Comparison of ENCODE assay signal across 14 cellular contexts in the genomic region with DNA sequence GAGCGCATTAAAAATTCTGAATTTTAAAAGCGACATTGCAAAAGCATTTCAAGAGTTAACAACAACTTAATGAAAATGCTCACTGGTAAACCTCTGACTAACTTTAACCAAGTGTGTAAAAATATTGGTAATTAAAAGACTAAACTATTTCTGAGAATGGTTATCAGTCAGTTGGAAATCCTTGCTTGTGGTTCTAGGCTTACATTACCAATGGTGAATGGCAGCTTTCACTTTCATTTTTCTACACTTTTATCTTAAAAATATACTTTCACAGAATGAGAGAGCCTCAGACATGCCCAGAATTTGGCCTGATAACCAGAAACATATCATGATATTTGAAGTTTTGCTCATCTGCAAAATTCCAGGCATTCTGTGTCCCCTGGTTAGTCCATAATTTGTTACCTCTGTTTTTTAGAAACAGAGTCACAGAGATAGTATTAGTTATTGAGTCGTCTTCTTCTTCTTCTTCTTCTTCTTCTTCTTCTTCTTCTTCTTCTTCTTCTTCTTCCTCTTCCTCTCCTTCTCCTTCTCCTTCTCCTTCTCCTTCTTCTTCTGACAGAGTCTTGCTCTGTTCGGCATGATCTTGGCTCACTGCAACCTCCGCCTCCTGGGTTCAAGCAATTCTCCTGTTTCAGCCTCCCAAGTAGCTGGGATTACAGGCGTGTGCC. TPM values are rescaled to one million over a fixed set of nuclear protein-coding genes. Genes with fewer than 3 reads are reported as not detected.
DNase-seq lines count a peak whose midpoint lies in the region; ATAC-seq, FAIRE-seq and TF ChIP-seq lines count a peak whose summit lies in the region.
"Had no signal": no experiment of that assay in that cellular context is flagged by ENCODE, and none has a peak within 500 bp of the region (broad histone marks: within the 10 kb centered on the region; RNA-seq: fewer than 3 reads in every experiment).

No MANE protein-coding gene starts in this region.

- H3K27ac Mint-ChIP-seq in activated CD8-positive, alpha-beta memory T cell treated with anti-CD3 and anti-CD28 coated beads, Interleukin-2, amount 10 ng/mL, durations not matched to agents 7 days and 5 days = peak overlapping the region; percentile 82
- H3K27ac Mint-ChIP-seq in stimulated activated memory B cell treated with anti-CD40 and anti-IgM and Interleukin-4, amounts not matched to agents 10 μg/mL and 1 μg/mL and 100 μg/mL, for 72 hours = peak overlapping the region; percentile 88
- H3K27ac Mint-ChIP-seq: GM23338, nephron had no signal

- WGBS in K562 (ENCODE audit: insufficient coverage, low coverage, missing lambda C conversion rate) = 56% methylated on average over 3 of the region's 6 CpGs

- H3K4me1 Mint-ChIP-seq in activated CD8-positive, alpha-beta memory T cell treated with anti-CD3 and anti-CD28 coated beads, Interleukin-2, amount 10 ng/mL, durations not matched to agents 7 days and 5 days = peaks cover 37% of the 10 kb centered on the region
- H3K4me1 Mint-ChIP-seq in stimulated activated memory B cell treated with anti-CD40 and anti-IgM and Interleukin-4, amounts not matched to agents 10 μg/mL and 1 μg/mL and 100 μg/mL, for 72 hours = peaks cover 45% of the 10 kb centered on the region

- no peaks in the 10 kb centered on the region for H3K9me1 ChIP-seq in K562 (ENCODE audit: control insufficient read depth, insufficient read depth, low read length)

- in situ Hi-C loops in K562 (cut with MboI) = no loop called here

- DNase-seq in activated CD8-positive, alpha-beta memory T cell treated with anti-CD3 and anti-CD28 coated beads, Interleukin-2, amount 10 ng/mL, durations not matched to agents 7 days and 5 days = no peak
- no peak for DNase-seq in activated CD8-positive, alpha-beta memory T cell treated with anti-CD3 and anti-CD28 coated beads, Interleukin-2, amount 50 U/mL, for 4 hours
- peak; percentile 17 for DNase-seq in M059J (ENCODE audit: low read depth)
- no peak for DNase-seq in K562 (ENCODE audit: extremely low read depth in 1 of 4, low spot score in 3 of 4)
- no peak for DNase-seq in ascending aorta (ENCODE audit: low spot score in 2 of 2)
- no peak for DNase-seq in NCI-H774 (lab: John Stamatoyannopoulos, UW)
- DNase-seq in HuH-7 (ENCODE audit: low spot score) = no peak
- DNase-seq: EL, NCI-H2029, T1000, transverse colon had no signal

- no peak for TF ChIP-seq EP300 in K562 (IDR thresholded peaks at IDR 0.05; ENCODE audit: low read length)

- BruUV-seq in K562 (replicated peaks; lab: Mats Ljungman, UMichigan) = no TSS peak

- peak overlapping the region; percentile 34; the same call in 1 of the 2 replicates for H2AFZ ChIP-seq in K562 (ENCODE audit: low read depth, low read length)
- H2AFZ ChIP-seq: GM23338 had no signal

- peak; percentile 48 for FAIRE-seq in K562 (lab: Jason Lieb, UNC)

- H3K9me3 ChIP-seq in K562 (replicated peaks; ENCODE audit: control insufficient read depth, insufficient read depth, low read depth, low read length) = no peaks in the 10 kb centered on the region
- no peaks in the 10 kb centered on the region for H3K9me3 ChIP-seq in ascending aorta
- H3K9me3 ChIP-seq: transverse colon had no signal

- intact Hi-C loops in K562 (cut with micrococcal nuclease) = loop anchor here (2.0 kb wide), 2 partner anchors 511 to 547 kb away; no protein-coding TSS in a partner anchor
- intact Hi-C loops in ascending aorta (cut with DNase I) = loop anchor here (10.0 kb wide), 3 partner anchors 123 to 393 kb away; a partner anchor contains a TSS

- CTCF ChIA-PET in activated CD8-positive, alpha-beta memory T cell treated with anti-CD3 and anti-CD28 coated beads, Interleukin-2, amount 10 ng/mL, durations not matched to agents 7 days and 5 days (lab: Charles Lee) = interaction anchor here (0.6 to 1.8 kb wide), 4 partner anchors 40 to 547 kb away, joined by 3 to 5 read pairs (median 3); no protein-coding TSS in a partner anchor
- CTCF ChIA-PET in K562 (lab: Yijun Ruan, JAX; ENCODE audit: low intra/inter-chr PET ratio) = interaction anchor here (2.4 kb wide), 1 partner anchor 156 kb away, joined by 17 read pairs; no protein-coding TSS in a partner anchor

- H3K27ac ChIP-seq in K562 (ENCODE audit: extremely low read depth, low read depth, low read length) (no peak overlapping the region), ascending aorta (no peak overlapping the region)
- H3K27ac ChIP-seq: transverse colon had no signal

- peaks cover 4% of the 10 kb centered on the region for H3K27me3 Mint-ChIP-seq in activated CD8-positive, alpha-beta memory T cell treated with anti-CD3 and anti-CD28 coated beads, Interleukin-2, amount 10 ng/mL, durations not matched to agents 7 days and 5 days
- H3K27me3 Mint-ChIP-seq in stimulated activated memory B cell treated with anti-CD40 and anti-IgM and Interleukin-4, amounts not matched to agents 10 μg/mL and 1 μg/mL and 100 μg/mL, for 72 hours = no peaks in the 10 kb centered on the region

- peak overlapping the region; percentile 63 for H3K4me3 Mint-ChIP-seq in activated CD8-positive, alpha-beta memory T cell treated with anti-CD3 and anti-CD28 coated beads, Interleukin-2, amount 10 ng/mL, durations not matched to agents 7 days and 5 days
- H3K4me3 Mint-ChIP-seq in stimulated activated memory B cell treated with anti-CD40 and anti-IgM and Interleukin-4, amounts not matched to agents 10 μg/mL and 1 μg/mL and 100 μg/mL, for 72 hours = peak overlapping the region; percentile 34
- H3K4me3 Mint-ChIP-seq: GM23338, nephron had no signal

- no peak overlapping the region for H3K4me2 ChIP-seq in K562 (ENCODE audit: insufficient read depth, low read length)
- H3K4me2 ChIP-seq: GM23338 had no signal

- ATAC-seq in activated CD8-positive, alpha-beta memory T cell treated with anti-CD3 and anti-CD28 coated beads, Interleukin-2, amount 10 ng/mL, durations not matched to agents 7 days and 5 days = peak; percentile 51
- no peak for ATAC-seq in K562
- ATAC-seq in stimulated activated memory B cell treated with anti-CD40 and anti-IgM and Interleukin-4, amounts not matched to agents 10 μg/mL and 1 μg/mL and 100 μg/mL, for 72 hours = no peak
- ATAC-seq: GM23338 had no signal

- H3K36me3 ChIP-seq in K562 (ENCODE audit: control insufficient read depth, insufficient read depth, low read length) (no peaks in the 10 kb centered on the region), ascending aorta (no peaks in the 10 kb centered on the region)
- H3K36me3 ChIP-seq: transverse colon had no signal

- no peaks in the 10 kb centered on the region; the same call in 2 of the 3 replicates for H3K79me2 ChIP-seq in K562 (ENCODE audit: control insufficient read depth, insufficient read depth, low read length)

- no peaks in the 10 kb centered on the region for H3K9me3 Mint-ChIP-seq in activated CD8-positive, alpha-beta memory T cell treated with anti-CD3 and anti-CD28 coated beads, Interleukin-2, amount 10 ng/mL, durations not matched to agents 7 days and 5 days (ENCODE audit: low read depth)
- H3K9me3 Mint-ChIP-seq in stimulated activated memory B cell treated with anti-CD40 and anti-IgM and Interleukin-4, amounts not matched to agents 10 μg/mL and 1 μg/mL and 100 μg/mL, for 72 hours = no peaks in the 10 kb centered on the region
- H3K9me3 Mint-ChIP-seq: GM23338, nephron had no signal

- POLR2A ChIA-PET in K562 (lab: Yijun Ruan, JAX) = no interaction called here

- no peak overlapping the region for H3K9ac ChIP-seq in K562 (ENCODE audit: insufficient read depth in 1 of 2, low read depth in 2 of 2, low read length in 2 of 2)

- H3K4me1 ChIP-seq in K562 (replicated peaks in 1 of 2; ENCODE audit: control insufficient read depth in 2 of 2, insufficient read depth in 2 of 2, low read length in 2 of 2) (0 out of 5 replicates have a peak, but pooled peaks cover 0 to 2% of the 10 kb centered on the region in 2 experiments), ascending aorta (no peaks in the 10 kb centered on the region)

- TF ChIP-seq RAD21 in K562 (CRISPR knock-in tag; conservative IDR thresholded peaks at IDR 0.05 in 1 of 2, IDR thresholded peaks at IDR 0.05 in 1 of 2) = no peak

- TF ChIP-seq POLR2A in K562 (conservative IDR thresholded peaks at IDR 0.05) = no peak

- H3K27me3 ChIP-seq in K562 (ENCODE audit: control insufficient read depth in 2 of 2, insufficient read depth in 2 of 2, low read length in 2 of 2) (no peaks in the 10 kb centered on the region), ascending aorta (no peaks in the 10 kb centered on the region)
- H3K27me3 ChIP-seq: transverse colon had no signal

- no peak overlapping the region for H3K4me3 ChIP-seq in K562
- no peak overlapping the region for H3K4me3 ChIP-seq in ascending aorta
- H3K4me3 ChIP-seq: GM23338, transverse colon had no signal

- TF ChIP-seq CTCF in K562 (IDR thresholded peaks at IDR 0.05 in 2 of 3, conservative IDR thresholded peaks at IDR 0.05 in 1 of 3; ENCODE audit: insufficient read depth in 2 of 3, low read depth in 1 of 3, low read length in 3 of 3) (no peak), ascending aorta (IDR thresholded peaks at IDR 0.05) (no peak)

- H4K20me1 ChIP-seq in K562 (replicated peaks; ENCODE audit: control insufficient read depth, insufficient read depth, low read length) = no peaks in the 10 kb centered on the region

- H3K36me3 Mint-ChIP-seq in activated CD8-positive, alpha-beta memory T cell treated with anti-CD3 and anti-CD28 coated beads, Interleukin-2, amount 10 ng/mL, durations not matched to agents 7 days and 5 days = no peaks in the 10 kb centered on the region
- no peaks in the 10 kb centered on the region for H3K36me3 Mint-ChIP-seq in stimulated activated memory B cell treated with anti-CD40 and anti-IgM and Interleukin-4, amounts not matched to agents 10 μg/mL and 1 μg/mL and 100 μg/mL, for 72 hours

RNA-seq across cellular contexts. Expression of a gene that starts 5.5 kb away (rescaled TPM):
- total RNA-seq in activated CD8-positive, alpha-beta memory T cell treated with anti-CD3 and anti-CD28 coated beads, Interleukin-2, amount 10 ng/mL, durations not matched to agents 7 days and 5 days = 10 to 100 TPM; 39.7 to 39.8 TPM
- 16.7 and 20.9 TPM in 2 replicates for total RNA-seq in M059J (2014; rRNA removed; shearing (Covaris generic))
- 50.0 and 114 TPM in 2 replicates for total RNA-seq in K562 (2011; cell fraction: chromatin; rRNA removed; ENCODE audit: low replicate concordance)
- 27.3 and 36.6 TPM in 2 replicates for total RNA-seq in K562 (2011; cell fraction: nucleolus; rRNA removed)
- 42.4 and 45.5 TPM in 2 replicates for total RNA-seq in K562 (2011; cell fraction: nucleoplasm; rRNA removed)
- total RNA-seq in K562 (2014; rRNA removed) (9.5 and 14.0 TPM in 2 replicates), K562 (2014; rRNA removed; fragmentation: Illumina TruSeq; extraction: Trizol) (14.4 and 20.6 TPM in 2 replicates), K562 (2015; rRNA removed; fragmentation: Illumina TruSeq; extraction: Trizol) (15.8 and 18.7 TPM in 2 replicates), K562 (2021) (21.4 and 26.0 TPM in 2 replicates), ascending aorta (12.2 TPM)
- polyA plus RNA-seq in K562 (2011; rRNA removed) (22.8 and 32.9 TPM in 2 replicates), K562 (2014; fragmentation: Illumina TruSeq; extraction: Trizol) (14.5 and 15.2 TPM in 2 replicates), K562 (2014; fragmentation: Nextera tagmentation; extraction: Ambion mirVana) (1 to 10 TPM; 7.9 to 8.5 TPM), K562 (2014; rRNA removed) (9.4 and 11.2 TPM in 2 replicates)
- 17.7 and 22.8 TPM in 2 replicates for polyA plus RNA-seq in K562 (2011; cell fraction: cytosol; rRNA removed)
- 44.1 and 50.0 TPM in 2 replicates for polyA plus RNA-seq in K562 (2011; cell fraction: nucleus; rRNA removed)
- 13.6 and 17.5 TPM in 2 replicates for polyA plus RNA-seq in K562 (2012)
- polyA minus RNA-seq in K562 (2011; rRNA and poly(A)+ RNA removed) = 66.5 and 82.2 TPM in 2 replicates
- polyA minus RNA-seq in K562 (2011; cell fraction: cytosol; rRNA and poly(A)+ RNA removed) = 27.5 and 33.1 TPM in 2 replicates
- polyA minus RNA-seq in K562 (2011; cell fraction: nucleus; rRNA and poly(A)+ RNA removed) = 43.5 and 49.8 TPM in 2 replicates

RNA-seq across cellular contexts. Expression of a gene that starts 48.5 kb away (rescaled TPM):
- 100 to 1,000 TPM; 128 to 132 TPM for total RNA-seq in activated CD8-positive, alpha-beta memory T cell treated with anti-CD3 and anti-CD28 coated beads, Interleukin-2, amount 10 ng/mL, durations not matched to agents 7 days and 5 days
- 26.0 and 35.1 TPM in 2 replicates for total RNA-seq in M059J (2014; rRNA removed; shearing (Covaris generic))
- total RNA-seq in K562 (2011; cell fraction: chromatin; rRNA removed; ENCODE audit: low replicate concordance) = 135 and 417 TPM in 2 replicates
- total RNA-seq in K562 (2011; cell fraction: nucleolus; rRNA removed) = 73.4 and 74.5 TPM in 2 replicates
- 136 and 183 TPM in 2 replicates for total RNA-seq in K562 (2011; cell fraction: nucleoplasm; rRNA removed)
- 113 and 118 TPM in 2 replicates for total RNA-seq in K562 (2014; rRNA removed)
- total RNA-seq in K562 (2014; rRNA removed; fragmentation: Illumina TruSeq; extraction: Trizol) = 136 TPM in 2 replicates
- 154 and 163 TPM in 2 replicates for total RNA-seq in K562 (2015; rRNA removed; fragmentation: Illumina TruSeq; extraction: Trizol)
- total RNA-seq in K562 (2021) = 72.1 and 76.5 TPM in 2 replicates
- polyA plus RNA-seq in K562 (2011; rRNA removed) = 38.6 and 39.5 TPM in 2 replicates
- 11.6 and 18.9 TPM in 2 replicates for polyA plus RNA-seq in K562 (2011; cell fraction: cytosol; rRNA removed)
- 114 and 120 TPM in 2 replicates for polyA plus RNA-seq in K562 (2011; cell fraction: nucleus; rRNA removed)
- 88.1 and 95.6 TPM in 2 replicates for polyA plus RNA-seq in K562 (2012)
- polyA plus RNA-seq in K562 (2014; fragmentation: Illumina TruSeq; extraction: Trizol) = 107 and 132 TPM in 2 replicates
- 10 to 100 TPM; 61.4 to 69.7 TPM for polyA plus RNA-seq in K562 (2014; fragmentation: Nextera tagmentation; extraction: Ambion mirVana)
- polyA plus RNA-seq in K562 (2014; rRNA removed) = 99.3 and 102 TPM in 2 replicates
- 72.6 and 90.1 TPM in 2 replicates for polyA minus RNA-seq in K562 (2011; rRNA and poly(A)+ RNA removed)
- polyA minus RNA-seq in K562 (2011; cell fraction: cytosol; rRNA and poly(A)+ RNA removed) = 28.4 and 34.2 TPM in 2 replicates
- 94.8 and 155 TPM in 2 replicates for polyA minus RNA-seq in K562 (2011; cell fraction: nucleus; rRNA and poly(A)+ RNA removed)
- total RNA-seq in ascending aorta = 109 TPM
